ENCODE assay signal across 1 cellular context in the genomic region with DNA sequence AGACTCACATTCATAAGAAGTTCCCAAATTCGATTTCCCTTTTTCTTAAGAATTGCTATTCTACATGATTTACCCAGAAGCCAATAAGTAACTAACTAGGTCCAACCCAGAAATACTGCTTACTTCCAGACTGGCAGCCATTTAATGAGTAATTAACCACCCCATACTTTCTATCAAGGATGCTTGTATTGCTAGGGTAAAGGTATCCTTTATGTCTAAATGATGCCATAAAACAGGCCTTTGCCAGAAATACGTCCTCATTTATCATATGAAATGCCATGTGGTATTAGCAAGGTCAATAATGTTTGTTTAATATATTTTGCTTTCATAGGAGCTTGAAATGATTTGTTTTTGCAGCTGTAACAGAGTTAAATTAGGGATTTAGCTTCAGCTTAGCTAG.
TF ChIP-seq lines count a peak whose summit lies in the region.

No MANE protein-coding gene starts in this region.

TF ChIP-seq in SK-N-SH treated with all-trans-retinoic acid at 6 μM for 48 hours, 23 proteins besides CTCF, POLR2A, EP300 and RAD21 (continued from another document):
- TF ChIP-seq TOX (CRISPR knock-in tag; IDR thresholded peaks at IDR 0.05; ENCODE audit: borderline replicate concordance) (no peak), GLIS3 (CRISPR knock-in tag; IDR thresholded peaks at IDR 0.05) (no peak), ZFP3 (CRISPR knock-in tag; IDR thresholded peaks at IDR 0.05) (no peak)
